ENCODE assay signal across 22 cellular contexts in the genomic region with DNA sequence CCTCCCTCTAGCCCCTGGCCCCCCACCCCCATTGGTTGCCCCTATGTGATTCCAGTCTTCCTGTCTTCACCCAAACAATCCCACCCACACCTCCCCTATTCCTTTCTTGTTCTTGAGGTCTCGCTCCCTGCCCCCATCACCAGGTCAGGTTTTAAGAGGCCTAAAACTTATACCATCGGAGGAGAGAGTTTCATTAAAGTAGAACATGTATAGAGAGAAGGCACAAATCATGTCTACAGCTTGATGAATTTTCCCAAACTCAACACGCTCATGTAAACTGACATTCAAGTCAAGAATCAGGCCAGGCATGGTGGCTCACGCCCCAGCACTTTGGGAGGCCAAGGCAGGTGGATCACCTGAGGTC. TPM values are rescaled to one million over a fixed set of nuclear protein-coding genes. Genes with fewer than 3 reads are reported as not detected.
DNase-seq lines count a peak whose midpoint lies in the region; ATAC-seq, FAIRE-seq and TF ChIP-seq lines count a peak whose summit lies in the region.
"Had no signal": no experiment of that assay in that cellular context is flagged by ENCODE, and none has a peak within 500 bp of the region (broad histone marks: within the 10 kb centered on the region; RNA-seq: fewer than 3 reads in every experiment).

No MANE protein-coding gene starts in this region.

- peak overlapping the region; percentile 20; the same call in 1 of the 3 replicates for H2BK15ac ChIP-seq in IMR-90 (ENCODE audit: low read depth, low read length)

- H3K9me3 ChIP-seq in IMR-90 (ENCODE audit: control insufficient read depth, insufficient read depth, low read length) (no peaks in the 10 kb centered on the region), kidney (ENCODE audit: control insufficient read depth in 1 of 2, low read length in 2 of 2) (no peaks in the 10 kb centered on the region), tibial artery (no peaks in the 10 kb centered on the region)
- H3K9me3 ChIP-seq in CD4-positive, alpha-beta memory T cell (ENCODE audit: control insufficient read depth in 1 of 2, low read length in 2 of 2): no peaks in the 10 kb centered on the region
- H3K9me3 ChIP-seq: BLaER1 had no signal

- 0 out of 2 replicates have a peak overlapping the region, but pooled peaks have one; percentile 56 for H3K4ac ChIP-seq in IMR-90 (ENCODE audit: low read depth, low read length)

- H4K91ac ChIP-seq in IMR-90 (ENCODE audit: insufficient read depth, low read depth, low read length): peak overlapping the region; percentile 16; the same call in 1 of the 2 replicates

- no peak overlapping the region for H3K56ac ChIP-seq in IMR-90 (ENCODE audit: extremely low read depth, insufficient read depth, low read length)

- H3K79me1 ChIP-seq in IMR-90 (ENCODE audit: low read depth in 1 of 2, low read length in 2 of 2): peaks cover 0 to 4% of the 10 kb centered on the region in 2 experiments; a peak in 1 of 4 replicates

- peaks cover 22% of the 10 kb centered on the region for H3K27me3 Mint-ChIP-seq in activated CD4-positive, alpha-beta T cell treated with anti-CD3 and anti-CD28 coated beads, Interleukin-2, amount 10 ng/mL, durations not matched to agents 7 days and 5 days
- H3K27me3 Mint-ChIP-seq in CD4-positive, alpha-beta memory T cell: no peaks in the 10 kb centered on the region

- H3K4me2 ChIP-seq in IMR-90 (ENCODE audit: low read depth, low read length): no peak overlapping the region
- H3K4me2 ChIP-seq: BLaER1 had no signal

- TF ChIP-seq CTCF in IMR-90 (conservative IDR thresholded peaks at IDR 0.05; ENCODE audit: low read depth, low read length) (no peak), kidney (IDR thresholded peaks at IDR 0.05; ENCODE audit: borderline replicate concordance, extremely low read depth, insufficient read depth) (no peak), tibial artery (IDR thresholded peaks at IDR 0.05) (no peak)

- H3K4me3 Mint-ChIP-seq in activated CD4-positive, alpha-beta T cell treated with anti-CD3 and anti-CD28 coated beads, Interleukin-2, amount 10 ng/mL, durations not matched to agents 7 days and 5 days: no peak overlapping the region
- H3K4me3 Mint-ChIP-seq in CD4-positive, alpha-beta memory T cell: no peak overlapping the region
- H3K4me3 Mint-ChIP-seq: CD4-positive, CD25-positive, alpha-beta regulatory T cell had no signal

- H3K27me3 ChIP-seq in IMR-90 (ENCODE audit: control insufficient read depth, insufficient read depth, low read length) (no peaks in the 10 kb centered on the region), tibial artery (no peaks in the 10 kb centered on the region)
- no peaks in the 10 kb centered on the region for H3K27me3 ChIP-seq in CD4-positive, alpha-beta memory T cell (ENCODE audit: insufficient read depth, low read length)
- H3K27me3 ChIP-seq: BLaER1 had no signal

- dilution Hi-C loops in IMR-90 (cut with HindIII; ENCODE audit: low sequenced_read_pairs, unreplicated experiment): no loop called here

- peak overlapping the region in 1 of 2 experiments; percentile 30; a peak in 1 of 4 replicates for H4K8ac ChIP-seq in IMR-90 (ENCODE audit: low read depth in 2 of 2, low read length in 2 of 2)

- H2AK9ac ChIP-seq in IMR-90 (replicated peaks; ENCODE audit: low read depth, low read length, poor library complexity): no peak overlapping the region

- H4K20me1 ChIP-seq in IMR-90 (ENCODE audit: insufficient read depth, low read length): no peaks in the 10 kb centered on the region
- H4K20me1 ChIP-seq: BLaER1 had no signal

- H3K27ac Mint-ChIP-seq in activated CD4-positive, alpha-beta T cell treated with anti-CD3 and anti-CD28 coated beads, Interleukin-2, amount 10 ng/mL, durations not matched to agents 7 days and 5 days: no peak overlapping the region
- no peak overlapping the region for H3K27ac Mint-ChIP-seq in CD4-positive, alpha-beta memory T cell
- H3K27ac Mint-ChIP-seq: CD4-positive, CD25-positive, alpha-beta regulatory T cell had no signal

- no peak overlapping the region for H3K4me3 ChIP-seq in IMR-90 (ENCODE audit: insufficient read depth, low read depth, low read length)
- H3K4me3 ChIP-seq in kidney (ENCODE audit: low read length in 2 of 2): no peak overlapping the region
- H3K4me3 ChIP-seq in tibial artery: no peak overlapping the region
- no peak overlapping the region for H3K4me3 ChIP-seq in CD4-positive, alpha-beta memory T cell (ENCODE audit: low read length in 2 of 2)
- H3K4me3 ChIP-seq: BLaER1 had no signal

- peaks cover 18% of the 10 kb centered on the region for H3K4me1 ChIP-seq in IMR-90 (ENCODE audit: control insufficient read depth, insufficient read depth, low read length)
- peaks cover 1 to 3% of the 10 kb centered on the region in 2 donors for H3K4me1 ChIP-seq in kidney (ENCODE audit: control insufficient read depth in 1 of 2, insufficient read depth in 1 of 2, low read depth in 1 of 2, low read length in 2 of 2)
- H3K4me1 ChIP-seq in tibial artery: peaks cover 0 to 33% (median 12%) of the 10 kb centered on the region in 4 donors
- no peaks in the 10 kb centered on the region for H3K4me1 ChIP-seq in CD4-positive, alpha-beta memory T cell (ENCODE audit: insufficient read depth, low read length)

- CTCF ChIA-PET in activated CD4-positive, alpha-beta T cell treated with anti-CD3 and anti-CD28 coated beads, Interleukin-2, amount 10 ng/mL, durations not matched to agents 7 days and 5 days (lab: Charles Lee): no interaction called here
- CTCF ChIA-PET in IMR-90 (lab: Yijun Ruan, JAX): no interaction called here
- CTCF ChIA-PET in CD4-positive, alpha-beta memory T cell (lab: Charles Lee; ENCODE audit: partially characterized antibody): interaction anchor here (1.0 kb wide), 1 partner anchor 63 kb away, joined by 4 read pairs; no protein-coding TSS in a partner anchor

- H3K36me3 Mint-ChIP-seq in activated CD4-positive, alpha-beta T cell treated with anti-CD3 and anti-CD28 coated beads, Interleukin-2, amount 10 ng/mL, durations not matched to agents 7 days and 5 days (ENCODE audit: low read depth): no peaks in the 10 kb centered on the region
- no peaks in the 10 kb centered on the region for H3K36me3 Mint-ChIP-seq in CD4-positive, alpha-beta memory T cell
- H3K36me3 Mint-ChIP-seq: CD4-positive, CD25-positive, alpha-beta regulatory T cell had no signal

- TF ChIP-seq RAD21 in IMR-90 (IDR thresholded peaks at IDR 0.05; ENCODE audit: low read length): no peak

- no peak for FAIRE-seq in kidney (lab: Jason Lieb, UNC)
- FAIRE-seq: G401.6 had no signal

- H3K27ac ChIP-seq in IMR-90 (ENCODE audit: insufficient read depth, low read length) (no peak overlapping the region), kidney (ENCODE audit: low read depth in 2 of 2, low read length in 2 of 2) (no peak overlapping the region), tibial artery (peak overlapping the region; percentile 44 to 48)
- H3K27ac ChIP-seq in CD4-positive, alpha-beta memory T cell (ENCODE audit: low read depth, low read length): no peak overlapping the region
- H3K27ac ChIP-seq: BLaER1 had no signal

- H3K14ac ChIP-seq in IMR-90 (replicated peaks; ENCODE audit: low read depth, low read length): no peak overlapping the region

- H3K36me3 ChIP-seq in IMR-90 (ENCODE audit: control insufficient read depth, insufficient read depth, low read length): no peaks in the 10 kb centered on the region
- no peaks in the 10 kb centered on the region for H3K36me3 ChIP-seq in kidney (ENCODE audit: control insufficient read depth in 1 of 2, insufficient read depth in 2 of 2, low read length in 2 of 2)
- H3K36me3 ChIP-seq in tibial artery: no peaks in the 10 kb centered on the region
- H3K36me3 ChIP-seq in CD4-positive, alpha-beta memory T cell (ENCODE audit: insufficient read depth, low read length): no peaks in the 10 kb centered on the region
- H3K36me3 ChIP-seq: BLaER1 had no signal

- no peak overlapping the region; the same call in 1 of the 2 replicates for H4K5ac ChIP-seq in IMR-90 (ENCODE audit: low read depth, low read length)

- peaks cover 19% of the 10 kb centered on the region for H3K9me1 ChIP-seq in IMR-90 (ENCODE audit: insufficient read depth, low read length)

- H3K23ac ChIP-seq in IMR-90 (ENCODE audit: low read depth, low read length): no peak overlapping the region

- no peak for TF ChIP-seq POLR2A in IMR-90 (IDR thresholded peaks at IDR 0.05; ENCODE audit: low read depth, low read length)

- H3K9ac ChIP-seq in IMR-90 (ENCODE audit: low read depth, low read length) (no peak overlapping the region), kidney (ENCODE audit: low read length in 2 of 2) (no peak overlapping the region)
- H3K9ac ChIP-seq: BLaER1 had no signal

- no peak overlapping the region for H2AFZ ChIP-seq in IMR-90 (replicated peaks; ENCODE audit: low read length, poor library complexity)

- 100% methylated on average over 1 of the region's 4 CpGs; no CpG with 5 or more reads in 1 of the 2 experiments for WGBS in IMR-90 (ENCODE audit: extremely low coverage in 2 of 2, insufficient read length in 1 of 2), 2 experiments

- H2BK20ac ChIP-seq in IMR-90 (ENCODE audit: low read depth, low read length): peak overlapping the region; percentile 57

- in situ Hi-C loops in IMR-90 (cut with MboI; ENCODE audit: low sequenced_read_pairs): no loop called here

- H3K4me1 Mint-ChIP-seq in activated CD4-positive, alpha-beta T cell treated with anti-CD3 and anti-CD28 coated beads, Interleukin-2, amount 10 ng/mL, durations not matched to agents 7 days and 5 days: peaks cover 6% of the 10 kb centered on the region
- H3K4me1 Mint-ChIP-seq in CD4-positive, alpha-beta memory T cell: peaks cover 0 to 6% (median 2%) of the 10 kb centered on the region in 4 donors

- ATAC-seq in IMR-90 (ENCODE audit: low read depth) (no peak), GM19328 (IDR thresholded peaks at IDR 0.05; ENCODE audit: unreplicated experiment) (no peak)

- POLR2A ChIA-PET in activated CD4-positive, alpha-beta T cell treated with anti-CD3 and anti-CD28 coated beads, Interleukin-2, amount 10 ng/mL, durations not matched to agents 7 days and 5 days (lab: Charles Lee): no interaction called here
- POLR2A ChIA-PET in IMR-90 (lab: Charles Lee; ENCODE audit: unreplicated experiment): no interaction called here
- POLR2A ChIA-PET in CD4-positive, alpha-beta memory T cell (lab: Charles Lee; ENCODE audit: partially characterized antibody): no interaction called here

- H2BK5ac ChIP-seq in IMR-90 (ENCODE audit: low read depth, low read length, poor library complexity, severe bottlenecking): no peak overlapping the region

- H3K9me3 Mint-ChIP-seq in activated CD4-positive, alpha-beta T cell treated with anti-CD3 and anti-CD28 coated beads, Interleukin-2, amount 10 ng/mL, durations not matched to agents 7 days and 5 days: no peaks in the 10 kb centered on the region
- no peaks in the 10 kb centered on the region for H3K9me3 Mint-ChIP-seq in CD4-positive, alpha-beta memory T cell
- H3K9me3 Mint-ChIP-seq: CD4-positive, CD25-positive, alpha-beta regulatory T cell had no signal

- H2AK5ac ChIP-seq in IMR-90 (ENCODE audit: low read depth, low read length): peak overlapping the region; percentile 20

- peak; percentile 4 for DNase-seq in activated CD4-positive, alpha-beta T cell treated with anti-CD3 and anti-CD28 coated beads, Interleukin-2, amount 10 ng/mL, durations not matched to agents 7 days and 5 days
- no peak for DNase-seq in activated CD4-positive, alpha-beta T cell treated with anti-CD3 and anti-CD28 coated beads for 4 hours
- no peak for DNase-seq in IMR-90
- peak; percentile 26 for DNase-seq in kidney
- no peak for DNase-seq in tibial artery
- DNase-seq in CD4-positive, alpha-beta memory T cell: no peak
- no peak for DNase-seq in NK-92 (lab: John Stamatoyannopoulos, UW; ENCODE audit: unreplicated experiment)
- DNase-seq: 8988T; CD4-positive, CD25-positive, alpha-beta regulatory T cell; DMS53; NCI-H1048; NCI-H1417; NCI-H1694; NCI-H2029 treated with DMSO at 0.1 percent for 48 hours; NCI-H446 treated with DMSO at 0.1 percent for 48 hours; NCI-H526; NCI-H82; RPMI8226; SHP77 had no signal

- no peak overlapping the region for H3K18ac ChIP-seq in IMR-90 (ENCODE audit: low read depth, low read length)

- no TSS peak for BruUV-seq in IMR-90 (replicated peaks; lab: Mats Ljungman, UMichigan)

- intact Hi-C loops in IMR-90 (cut with micrococcal nuclease): no loop called here
- intact Hi-C loops in kidney (cut with DNase I): no loop called here
- intact Hi-C loops in tibial artery (cut with DNase I; ENCODE audit: low total_unique reads): no loop called here
- intact Hi-C loops in CD4-positive, alpha-beta memory T cell (cut with micrococcal nuclease): no loop called here

- H2BK120ac ChIP-seq in IMR-90 (ENCODE audit: low read depth, low read length): peak overlapping the region; percentile 61

RNA-seq across cellular contexts. Expression of a gene that starts 44.5 kb away (rescaled TPM):
- under 1 TPM; 0.07 to 0.21 TPM for total RNA-seq in activated CD4-positive, alpha-beta T cell treated with anti-CD3 and anti-CD28 coated beads, Interleukin-2, amount 10 ng/mL, durations not matched to agents 7 days and 5 days
- 237 and 268 TPM in 2 replicates for total RNA-seq in IMR-90 (2012; rRNA removed)
- polyA plus RNA-seq in IMR-90 (2012; rRNA removed): 239 and 292 TPM in 2 replicates
- polyA plus RNA-seq in IMR-90 (2012; cell fraction: cytosol; rRNA removed): 370 and 502 TPM in 2 replicates
- 218 and 328 TPM in 2 replicates for polyA plus RNA-seq in IMR-90 (2012; cell fraction: nucleus; rRNA removed; ENCODE audit: low replicate concordance)
- 611 TPM for total RNA-seq in kidney
- polyA plus RNA-seq in kidney (ENCODE audit: insufficient read depth, low read depth, low replicate concordance): 44.6 TPM
- total RNA-seq in CD4-positive, alpha-beta memory T cell: under 1 TPM; 0.50 to 0.67 TPM
- under 1 TPM; 0.09 to 0.11 TPM for polyA plus RNA-seq in CD4-positive, alpha-beta memory T cell
- total RNA-seq: CD4-positive, CD25-positive, alpha-beta regulatory T cell had no signal

Comparison
In these comparisons a context has a peak if more than half of its experiments do, and no peak if none do; other contexts are left out.
1. DNase-seq: peak in activated CD4-positive, alpha-beta T cell treated with anti-CD3 and anti-CD28 coated beads, Interleukin-2, amount 10 ng/mL, durations not matched to agents 7 days and 5 days (single experiment) and kidney (single experiment); none in activated CD4-positive, alpha-beta T cell treated with anti-CD3 and anti-CD28 coated beads for 4 hours (0 of 2), IMR-90 (single experiment), tibial artery (0 of 2), CD4-positive, alpha-beta memory T cell (0 of 5) and NK-92 (single experiment).
2. H3K27ac ChIP-seq: peak in tibial artery (2 of 2); none in IMR-90 (single experiment), kidney (0 of 2) and CD4-positive, alpha-beta memory T cell (single experiment).
3. RNA of a gene that starts 44.5 kb away (total RNA-seq): 611 TPM in kidney (single experiment) and 237 to 268 TPM in IMR-90; 0.50 to 0.67 TPM in CD4-positive, alpha-beta memory T cell and 0.07 to 0.21 TPM in activated CD4-positive, alpha-beta T cell treated with anti-CD3 and anti-CD28 coated beads, Interleukin-2, amount 10 ng/mL, durations not matched to agents 7 days and 5 days; every median in the first group is over 100 times any median in the second.